In the genomic region with DNA sequence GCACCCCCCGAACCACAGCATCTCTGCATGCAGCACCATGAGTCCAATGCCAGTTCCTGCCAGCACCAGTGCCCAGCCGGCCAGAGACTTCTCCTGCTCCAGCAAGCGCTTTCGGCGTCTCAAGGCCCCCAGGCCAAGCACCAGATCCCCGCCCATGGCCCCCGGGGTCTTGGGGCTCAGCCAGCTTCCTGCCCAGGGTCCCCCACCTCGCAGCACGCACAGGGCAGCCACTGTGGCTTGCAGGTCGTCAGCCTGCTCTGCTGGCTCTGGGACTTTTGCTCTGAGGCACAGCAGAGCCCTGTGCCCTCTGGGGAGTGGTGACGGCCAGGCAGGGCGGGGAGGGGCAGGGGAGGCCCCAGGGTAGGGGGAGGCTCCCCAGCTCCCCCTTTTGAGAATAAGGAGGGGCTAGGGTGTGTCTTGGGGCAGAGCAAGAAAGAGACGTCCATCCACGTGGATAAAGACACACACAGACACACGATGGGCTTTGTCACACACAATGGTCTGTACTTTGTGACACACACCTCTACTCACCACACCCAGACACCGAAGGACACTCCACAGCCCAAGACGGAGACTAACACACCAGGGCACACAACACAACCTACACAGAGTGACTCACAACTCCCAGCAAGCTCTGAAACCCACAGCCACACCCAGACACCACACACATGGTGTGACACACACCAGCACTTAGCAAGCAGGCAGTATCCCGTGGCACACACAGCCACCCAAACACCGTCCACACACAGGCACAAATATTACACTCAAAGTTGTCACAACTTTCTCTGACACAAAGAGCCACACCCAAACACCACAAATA, we compare ENCODE assay signal across 8 cellular contexts. TPM values are rescaled to one million over a fixed set of nuclear protein-coding genes. Genes with fewer than 3 reads are reported as not detected.
DNase-seq lines count a peak whose midpoint lies in the region; ATAC-seq and TF ChIP-seq lines count a peak whose summit lies in the region.

A gene (minus strand): TSS at position 268 of the 820 bp plus-strand sequence. CDS start 112 bp downstream, at position 156.

- H3K4me3 ChIP-seq in AG09309 (ENCODE audit: control insufficient read depth, low read depth, low read length) (peak within 1 kb of the TSS; percentile 48), SK-N-SH (ENCODE audit: low read depth in 2 of 2, low read length in 1 of 2) (peak within 1 kb of the TSS; percentile 16 to 46; a peak in 2 of 4 replicates), suprapubic skin (peak within 1 kb of the TSS; percentile 34), ovary (no peak within 1 kb of the TSS)

- POLR2A ChIA-PET in SK-N-SH (lab: Yijun Ruan, JAX) = no interaction called here

- peak; percentile 39 for DNase-seq in AG09309 (ENCODE audit: low read depth)
- no peak for DNase-seq in SK-N-SH
- DNase-seq in activated naive CD4-positive, alpha-beta T cell treated with anti-CD3 and anti-CD28 coated beads, Interleukin-2, amount 50 U/mL, for 16 hours = peak; percentile 77
- peak; percentile 76 to 80 for DNase-seq in memory B cell (ENCODE audit: low spot score in 2 of 2)
- DNase-seq in suprapubic skin (ENCODE audit: low spot score in 2 of 2) = no peak
- DNase-seq in NK-92 (lab: John Stamatoyannopoulos, UW; ENCODE audit: unreplicated experiment) = no peak
- no peak for DNase-seq in ovary

- H3K9me2 ChIP-seq in SK-N-SH = no peaks in the 10 kb centered on the region

- H3K9ac ChIP-seq in SK-N-SH = peak within 1 kb of the TSS; percentile 52

- H3K36me3 ChIP-seq in SK-N-SH (replicated peaks in 1 of 2; ENCODE audit: control insufficient read depth in 1 of 2, insufficient read depth in 2 of 2, low read length in 1 of 2) (no peaks in the 10 kb centered on the region), suprapubic skin (no peaks in the 10 kb centered on the region), ovary (no peaks in the 10 kb centered on the region)

- H3K9me3 Mint-ChIP-seq in memory B cell = no peaks in the 10 kb centered on the region

- WGBS in SK-N-SH (ENCODE audit: low lambda C conversion rate) = 37% methylated on average over 16 of the region's 19 CpGs
- 18% methylated on average over 7 of the region's 19 CpGs for WGBS in suprapubic skin
- 29 to 33% (median 31%) methylated on average over 17 to 19 of the region's 19 CpGs for WGBS in ovary, 3 donors

- peak within 1 kb of the TSS; percentile 96 for H3K4me3 Mint-ChIP-seq in memory B cell

- no peaks in the 10 kb centered on the region for H3K79me2 ChIP-seq in SK-N-SH (ENCODE audit: insufficient read depth)

- no peaks in the 10 kb centered on the region for H3K9me3 ChIP-seq in SK-N-SH
- H3K9me3 ChIP-seq in suprapubic skin = no peaks in the 10 kb centered on the region
- no peaks in the 10 kb centered on the region for H3K9me3 ChIP-seq in ovary

- TF ChIP-seq POLR2A in suprapubic skin (IDR thresholded peaks at IDR 0.05) = no peak
- TF ChIP-seq POLR2A in ovary (IDR thresholded peaks at IDR 0.05) = no peak

- H3K27ac Mint-ChIP-seq in memory B cell = peak within 1 kb of the TSS; percentile 94

- H3K4me2 ChIP-seq in SK-N-SH = peak within 1 kb of the TSS; percentile 85

- intact Hi-C loops in ovary (cut with DNase I) = loop anchor here in 1 of 4 donors (5.0 kb wide), 1 partner anchor 34 kb away; no protein-coding TSS in a partner anchor

- peak within 1 kb of the TSS; percentile 51; the same call in 1 of the 2 replicates for H2AFZ ChIP-seq in SK-N-SH (ENCODE audit: low read depth)

- TF ChIP-seq RAD21 in SK-N-SH (IDR thresholded peaks at IDR 0.05; ENCODE audit: low read length) = no peak

- peaks cover 11% of the 10 kb centered on the region for H3K36me3 Mint-ChIP-seq in memory B cell

- peaks cover 13% of the 10 kb centered on the region for H3F3A ChIP-seq in SK-N-SH (replicated peaks; ENCODE audit: insufficient read depth)

- H3K27ac ChIP-seq in SK-N-SH (ENCODE audit: low read depth in 2 of 2, low read length in 1 of 2) (no peak within 1 kb of the TSS), suprapubic skin (peak within 1 kb of the TSS; percentile 72), ovary (no peak within 1 kb of the TSS)

- no peaks in the 10 kb centered on the region for H4K20me1 ChIP-seq in SK-N-SH (ENCODE audit: insufficient read depth)

- no peak for TF ChIP-seq CTCF in AG09309 (IDR thresholded peaks at IDR 0.05; ENCODE audit: control insufficient read depth, insufficient read depth, low read depth, low read length, missing control alignments)
- TF ChIP-seq CTCF in SK-N-SH (IDR thresholded peaks at IDR 0.05) = no peak
- TF ChIP-seq CTCF in suprapubic skin (IDR thresholded peaks at IDR 0.05) = no peak
- no peak for TF ChIP-seq CTCF in ovary (IDR thresholded peaks at IDR 0.05)

- H3K4me1 ChIP-seq in SK-N-SH (ENCODE audit: control insufficient read depth in 1 of 2, insufficient read depth in 2 of 2, low read depth in 1 of 2, low read length in 1 of 2) (peaks cover 11 to 31% of the 10 kb centered on the region in 2 experiments; a peak in 3 of 4 replicates), suprapubic skin (peaks cover 69% of the 10 kb centered on the region), ovary (ENCODE audit: insufficient read depth) (no peaks in the 10 kb centered on the region)

- CTCF ChIA-PET in SK-N-SH (lab: Yijun Ruan, JAX) = interaction anchor here (0.8 to 7.6 kb wide), 3 partner anchors 14 to 36 kb away, joined by 3 to 62 read pairs (median 9); no protein-coding TSS in a partner anchor

- H3K27me3 Mint-ChIP-seq in memory B cell = no peaks in the 10 kb centered on the region

- ATAC-seq in GM21825 (IDR thresholded peaks at IDR 0.05; ENCODE audit: unreplicated experiment) (peak; percentile 36), memory B cell (ENCODE audit: low read depth) (peak; percentile 65)

- TF ChIP-seq EP300 in SK-N-SH (IDR thresholded peaks at IDR 0.05; ENCODE audit: borderline replicate concordance in 1 of 2, low read depth in 1 of 2, low read length in 1 of 2) (no peak), suprapubic skin (IDR thresholded peaks at IDR 0.05) (no peak), ovary (IDR thresholded peaks at IDR 0.05) (no peak)

- H3K27me3 ChIP-seq in SK-N-SH (ENCODE audit: insufficient read depth) (no peaks in the 10 kb centered on the region), suprapubic skin (no peaks in the 10 kb centered on the region), ovary (no peaks in the 10 kb centered on the region)

- peaks cover 65% of the 10 kb centered on the region for H3K4me1 Mint-ChIP-seq in memory B cell

TF ChIP-seq in SK-N-SH, 30 proteins besides CTCF, POLR2A, EP300 and RAD21 (continues in another document):
- TF ChIP-seq, protein P1, sequence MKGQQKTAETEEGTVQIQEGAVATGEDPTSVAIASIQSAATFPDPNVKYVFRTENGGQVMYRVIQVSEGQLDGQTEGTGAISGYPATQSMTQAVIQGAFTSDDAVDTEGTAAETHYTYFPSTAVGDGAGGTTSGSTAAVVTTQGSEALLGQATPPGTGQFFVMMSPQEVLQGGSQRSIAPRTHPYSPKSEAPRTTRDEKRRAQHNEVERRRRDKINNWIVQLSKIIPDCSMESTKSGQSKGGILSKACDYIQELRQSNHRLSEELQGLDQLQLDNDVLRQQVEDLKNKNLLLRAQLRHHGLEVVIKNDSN (IDR thresholded peaks at IDR 0.05; ENCODE audit: borderline replicate concordance, low read depth) = no peak
- TF ChIP-seq RCOR1 (IDR thresholded peaks at IDR 0.05; ENCODE audit: low read length) (no peak), GABPA (IDR thresholded peaks at IDR 0.05; ENCODE audit: low read depth) (no peak), ELF1 (IDR thresholded peaks at IDR 0.05) (no peak), FOXJ3 (CRISPR knock-in tag; IDR thresholded peaks at IDR 0.05) (no peak), CHD2 (IDR thresholded peaks at IDR 0.05; ENCODE audit: low read length, partially characterized antibody) (no peak), SIN3A (IDR thresholded peaks at IDR 0.05; ENCODE audit: borderline replicate concordance, low read depth, low read length) (no peak), GATA2 (CRISPR knock-in tag; IDR thresholded peaks at IDR 0.05) (no peak)
- TF ChIP-seq, protein P2, sequence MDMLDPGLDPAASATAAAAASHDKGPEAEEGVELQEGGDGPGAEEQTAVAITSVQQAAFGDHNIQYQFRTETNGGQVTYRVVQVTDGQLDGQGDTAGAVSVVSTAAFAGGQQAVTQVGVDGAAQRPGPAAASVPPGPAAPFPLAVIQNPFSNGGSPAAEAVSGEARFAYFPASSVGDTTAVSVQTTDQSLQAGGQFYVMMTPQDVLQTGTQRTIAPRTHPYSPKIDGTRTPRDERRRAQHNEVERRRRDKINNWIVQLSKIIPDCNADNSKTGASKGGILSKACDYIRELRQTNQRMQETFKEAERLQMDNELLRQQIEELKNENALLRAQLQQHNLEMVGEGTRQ (IDR thresholded peaks at IDR 0.05; ENCODE audit: borderline replicate concordance, low read depth, low read length) = no peak
- TF ChIP-seq, protein P3, sequence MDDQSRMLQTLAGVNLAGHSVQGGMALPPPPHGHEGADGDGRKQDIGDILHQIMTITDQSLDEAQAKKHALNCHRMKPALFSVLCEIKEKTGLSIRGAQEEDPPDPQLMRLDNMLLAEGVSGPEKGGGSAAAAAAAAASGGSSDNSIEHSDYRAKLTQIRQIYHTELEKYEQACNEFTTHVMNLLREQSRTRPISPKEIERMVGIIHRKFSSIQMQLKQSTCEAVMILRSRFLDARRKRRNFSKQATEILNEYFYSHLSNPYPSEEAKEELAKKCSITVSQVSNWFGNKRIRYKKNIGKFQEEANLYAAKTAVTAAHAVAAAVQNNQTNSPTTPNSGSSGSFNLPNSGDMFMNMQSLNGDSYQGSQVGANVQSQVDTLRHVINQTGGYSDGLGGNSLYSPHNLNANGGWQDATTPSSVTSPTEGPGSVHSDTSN (IDR thresholded peaks at IDR 0.05) = no peak

RNA-seq across cellular contexts. Expression of the gene that starts here (rescaled TPM):
- polyA plus RNA-seq in SK-N-SH (2012; rRNA removed) = 21.0 and 22.2 TPM in 2 replicates
- polyA plus RNA-seq in SK-N-SH (2012; cell fraction: cytosol; rRNA removed) = 7.8 and 15.2 TPM in 2 replicates
- polyA plus RNA-seq in SK-N-SH (2012; cell fraction: nucleus; rRNA removed) = 39.9 and 54.3 TPM in 2 replicates
- total RNA-seq in suprapubic skin = 10 to 100 TPM; 26.4 to 77.9 (median 48.2) TPM
- total RNA-seq in ovary = 1 to 10 TPM in 5 of 7 donors, under 1 TPM in 2; 0.61 to 9.1 (median 2.6) TPM
- under 1 TPM; 0.28 to 0.71 TPM for polyA plus RNA-seq in ovary

Comparison
In these comparisons a context has a peak if more than half of its experiments do, and no peak if none do; other contexts are left out.
1. RNA of the gene that starts here (polyA plus RNA-seq): 7.8 to 54.3 TPM in SK-N-SH; 0.28 to 0.71 TPM in ovary; every median in the first group is over 4 times any median in the second.
2. DNase-seq: peak in AG09309 (single experiment), activated naive CD4-positive, alpha-beta T cell treated with anti-CD3 and anti-CD28 coated beads, Interleukin-2, amount 50 U/mL, for 16 hours (single experiment) and memory B cell (2 of 2); none in SK-N-SH (single experiment), suprapubic skin (0 of 2), NK-92 (single experiment) and ovary (0 of 5).